In the genomic region with DNA sequence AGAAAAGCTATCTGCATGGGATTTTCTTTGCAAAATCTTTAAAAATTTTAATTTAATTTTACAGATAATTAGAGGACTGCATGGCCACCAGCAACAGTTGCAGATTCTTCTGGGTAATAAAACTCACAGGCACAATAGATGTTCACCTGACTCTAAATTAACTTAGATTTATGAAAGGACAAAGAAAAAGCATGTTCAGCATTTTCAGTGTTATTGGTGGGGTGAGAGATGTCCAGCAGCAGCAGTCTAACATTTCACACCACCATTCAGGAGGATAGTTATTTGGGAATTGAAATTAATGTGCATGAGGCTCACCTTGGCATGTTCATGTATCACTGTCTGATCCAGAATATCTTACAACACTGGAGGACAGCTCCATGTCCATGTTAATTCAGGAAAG, we compare ENCODE assay signal across 28 cellular contexts.
"Had no signal": no experiment of that assay in that cellular context is flagged by ENCODE, and none has a peak within 500 bp of the region (broad histone marks: within the 10 kb centered on the region; RNA-seq: fewer than 3 reads in every experiment).

No MANE protein-coding gene starts in this region.

- FAIRE-seq: colon, endometrium, endothelial cell of umbilical vein, frontal cortex had no signal

- H3K9me3 ChIP-seq: colonic mucosa had no signal

- H3K36me3 ChIP-seq: colonic mucosa, esophagus muscularis mucosa, esophagus squamous epithelium, gastrocnemius medialis, gastroesophageal sphincter, heart left ventricle, heart right ventricle had no signal

- H3K4me3 ChIP-seq: colonic mucosa, coronary artery, dorsolateral prefrontal cortex, esophagus muscularis mucosa, esophagus squamous epithelium, gastrocnemius medialis, gastroesophageal sphincter, heart left ventricle, heart right ventricle had no signal

- H3K4me1 ChIP-seq: colonic mucosa, esophagus muscularis mucosa, esophagus squamous epithelium, foreskin keratinocyte, gastrocnemius medialis, gastroesophageal sphincter had no signal

- ATAC-seq: effector memory CD8-positive, alpha-beta T cell; esophagus mucosa; foreskin keratinocyte; gastrocnemius medialis; gastroesophageal sphincter; heart left ventricle; heart right ventricle had no signal

- DNase-seq: colonic mucosa; cortex of kidney; dermis blood vessel endothelial cell; dorsolateral prefrontal cortex; effector CD4-positive, alpha-beta T cell; effector CD8-positive, alpha-beta T cell; effector memory CD4-positive, alpha-beta T cell; effector memory CD8-positive, alpha-beta T cell; endodermal cell; erythroblast; esophagus squamous epithelium; foreskin fibroblast; foreskin keratinocyte; foreskin melanocyte; gastrocnemius medialis; glutamatergic neuron; head of caudate nucleus; heart left ventricle; heart right ventricle had no signal

- H3K27me3 ChIP-seq: colonic mucosa, dorsolateral prefrontal cortex, esophagus muscularis mucosa, esophagus squamous epithelium, foreskin keratinocyte, gastrocnemius medialis, gastroesophageal sphincter, heart left ventricle, heart right ventricle had no signal

- H3K27ac ChIP-seq: colonic mucosa, coronary artery, dorsolateral prefrontal cortex, epithelial cell of prostate, esophagus muscularis mucosa, esophagus squamous epithelium, foreskin keratinocyte, gastrocnemius medialis, gastroesophageal sphincter, heart left ventricle, heart right ventricle had no signal
